In the genomic region with DNA sequence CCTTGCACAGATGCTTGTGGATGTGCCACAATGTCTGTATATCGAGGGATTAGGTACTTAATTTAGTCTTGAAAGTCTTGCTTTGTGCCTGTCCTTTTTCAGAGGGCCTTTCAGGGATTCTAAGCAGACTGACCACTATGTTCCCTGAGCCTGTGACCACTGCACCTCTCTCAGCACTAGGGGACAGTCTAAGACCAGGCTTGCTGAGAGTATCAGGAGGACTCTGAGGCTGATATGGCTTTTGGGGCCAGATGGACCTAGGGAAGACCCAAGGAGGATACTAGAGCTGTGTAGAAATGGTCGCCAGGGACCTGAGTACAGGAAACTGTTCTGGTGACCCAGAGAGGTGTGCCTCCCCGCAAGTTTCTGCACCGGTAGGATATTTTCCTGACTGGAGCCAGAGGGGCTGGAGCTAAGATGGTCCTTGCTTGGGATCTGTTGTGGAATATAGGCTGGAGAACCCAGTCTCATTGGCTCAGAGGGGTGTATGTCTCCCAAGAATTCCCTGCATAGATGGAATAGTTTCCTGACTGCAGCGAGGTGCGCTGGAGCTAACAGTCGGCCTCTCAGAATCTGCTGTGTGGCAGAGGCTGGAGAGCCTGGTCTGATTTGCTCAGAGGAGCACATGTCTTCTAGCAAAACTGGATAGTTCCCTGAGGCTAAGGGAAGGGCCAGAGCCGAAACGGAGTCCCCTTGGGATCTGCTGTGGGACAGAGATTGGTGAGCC, we compare ENCODE assay signal across 10 cellular contexts.
A peak's percentile ranks its signal among the peaks of the same experiment; 100 is the strongest.
DNase-seq lines count a peak whose midpoint lies in the region; ATAC-seq and TF ChIP-seq lines count a peak whose summit lies in the region.
"Had no signal": no experiment of that assay in that cellular context is flagged by ENCODE, and none has a peak within 500 bp of the region (broad histone marks: within the 10 kb centered on the region; RNA-seq: fewer than 3 reads in every experiment).

No MANE protein-coding gene starts in this region.

- peak; percentile 80 for TF ChIP-seq CTCF in foreskin keratinocyte (conservative IDR thresholded peaks at IDR 0.05)

- no peaks in the 10 kb centered on the region for H3K27me3 Mint-ChIP-seq in activated T-cell treated with anti-CD3 and anti-CD28 coated beads, Interleukin-2, amount 50 U/mL, for 4 hours (ENCODE audit: low read depth)

- no peaks in the 10 kb centered on the region for H3K27me3 ChIP-seq in foreskin keratinocyte

- H3K27ac ChIP-seq in foreskin keratinocyte: no peak overlapping the region

- no peaks in the 10 kb centered on the region for H3K36me3 Mint-ChIP-seq in activated T-cell treated with anti-CD3 and anti-CD28 coated beads, Interleukin-2, amount 50 U/mL, for 4 hours (ENCODE audit: insufficient read depth)

- DNase-seq in A172 (ENCODE audit: low spot score): peak; percentile 50
- DNase-seq in RPMI8226: peak; percentile 6
- peak in 1 of 2 donors; percentile 22 for DNase-seq in foreskin keratinocyte
- no peak for DNase-seq in hypothalamus (lab: John Stamatoyannopoulos, UW)
- no peak for DNase-seq in GOT3 (lab: John Stamatoyannopoulos, UW)
- no peak for DNase-seq in stimulated activated CD4-positive, alpha-beta T cell treated with anti-CD3 and anti-CD28 coated beads, Interleukin-2, amount 100 ng/mL, for 24 hours
- DNase-seq in activated T-cell treated with anti-CD3 and anti-CD28 coated beads, Interleukin-2, amount 50 U/mL, for 4 hours: no peak
- DNase-seq: activated CD4-positive, CD25-positive, alpha-beta regulatory T cell treated with anti-CD3 and anti-CD28 coated beads, Interleukin-2, amount 50 U/mL, for 72 hours; DMS153 had no signal

- no peak overlapping the region for H3K4me3 Mint-ChIP-seq in activated T-cell treated with anti-CD3 and anti-CD28 coated beads, Interleukin-2, amount 50 U/mL, for 4 hours

- H3K9me3 Mint-ChIP-seq in activated T-cell treated with anti-CD3 and anti-CD28 coated beads, Interleukin-2, amount 50 U/mL, for 4 hours: peaks cover 5% of the 10 kb centered on the region

- ATAC-seq in GM18868 (IDR thresholded peaks at IDR 0.05; ENCODE audit: unreplicated experiment) (peak; percentile 47), foreskin keratinocyte (peak; percentile 60)
- no peak for ATAC-seq in activated T-cell treated with anti-CD3 and anti-CD28 coated beads, Interleukin-2, amount 50 U/mL, for 4 hours

- peaks cover 7% of the 10 kb centered on the region for H3K4me1 ChIP-seq in foreskin keratinocyte

- H3K4me1 Mint-ChIP-seq in activated T-cell treated with anti-CD3 and anti-CD28 coated beads, Interleukin-2, amount 50 U/mL, for 4 hours (ENCODE audit: low read depth): no peaks in the 10 kb centered on the region

Comparison
In these comparisons a context has a peak if more than half of its experiments do, and no peak if none do; other contexts are left out.
1. DNase-seq: peak in A172 (single experiment) and RPMI8226 (single experiment); none in hypothalamus (0 of 51), GOT3 (single experiment), stimulated activated CD4-positive, alpha-beta T cell treated with anti-CD3 and anti-CD28 coated beads, Interleukin-2, amount 100 ng/mL, for 24 hours (0 of 2) and activated T-cell treated with anti-CD3 and anti-CD28 coated beads, Interleukin-2, amount 50 U/mL, for 4 hours (single experiment).
2. ATAC-seq: peak in GM18868 (single experiment) and foreskin keratinocyte (single experiment); none in activated T-cell treated with anti-CD3 and anti-CD28 coated beads, Interleukin-2, amount 50 U/mL, for 4 hours (0 of 2).